In genomic region chr1:209862598-209863498, GRCh38 we compare ENCODE assay signal across 20 cellular contexts. TPM values are rescaled to one million over a fixed set of nuclear protein-coding genes. Genes with fewer than 3 reads are reported as not detected.
DNase-seq lines count a peak whose midpoint lies in the region; ATAC-seq and TF ChIP-seq lines count a peak whose summit lies in the region.
"Had no signal": no experiment of that assay in that cellular context is flagged by ENCODE, and none has a peak within 500 bp of the region (broad histone marks: within the 10 kb centered on the region; RNA-seq: fewer than 3 reads in every experiment).

No MANE protein-coding gene starts in this region.

- no peaks in the 10 kb centered on the region for H3K27me3 Mint-ChIP-seq in WTC11 (ENCODE audit: low read depth)

- H3K36me3 Mint-ChIP-seq in WTC11, result peaks cover 17% of the 10 kb centered on the region

- peaks cover 28% of the 10 kb centered on the region for H3K4me1 ChIP-seq in HUES64 (ENCODE audit: insufficient read depth, low read length)
- peaks cover 33% of the 10 kb centered on the region for H3K4me1 ChIP-seq in iPS-15b (ENCODE audit: control insufficient read depth, insufficient read depth, low read length)
- peaks cover 16% of the 10 kb centered on the region for H3K4me1 ChIP-seq in skeletal muscle satellite cell (ENCODE audit: control insufficient read depth, insufficient read depth, low read length)
- no peaks in the 10 kb centered on the region for H3K4me1 ChIP-seq in ovary (ENCODE audit: insufficient read depth)
- H3K4me1 ChIP-seq: adrenal gland had no signal

- peaks cover 33% of the 10 kb centered on the region for H3K4me1 Mint-ChIP-seq in WTC11

- no peak for TF ChIP-seq CTCF in WTC11 (IDR thresholded peaks at IDR 0.05)
- TF ChIP-seq CTCF in ovary (IDR thresholded peaks at IDR 0.05), result no peak

- peak overlapping the region; percentile 7 for H3K4me2 ChIP-seq in skeletal muscle satellite cell (ENCODE audit: low read length)

- CTCF ChIA-PET in WTC11 (lab: Charles Lee), result interaction anchor here (0.6 to 4.1 kb wide), 6 partner anchors 13 to 511 kb away, joined by 3 to 28 read pairs (median 3); no protein-coding TSS in a partner anchor

- 0 out of 2 replicates have a peak overlapping the region, but pooled peaks have one; percentile 32 for H3K27ac Mint-ChIP-seq in WTC11
- H3K27ac Mint-ChIP-seq: CD8-positive, alpha-beta T cell; T-helper 17 cell had no signal

- ATAC-seq in WTC11, result peak; percentile 86
- ATAC-seq: CD8-positive, alpha-beta T cell; HCT116; left lobe of liver; T-helper 17 cell had no signal

- no peaks in the 10 kb centered on the region for H3K9me3 ChIP-seq in HUES64 (ENCODE audit: insufficient read depth, low read depth, low read length)
- H3K9me3 ChIP-seq in iPS-15b (ENCODE audit: control insufficient read depth, insufficient read depth, low read length), result no peaks in the 10 kb centered on the region
- H3K9me3 ChIP-seq in skeletal muscle satellite cell (replicated peaks; ENCODE audit: low read length), result peaks cover 4% of the 10 kb centered on the region
- no peaks in the 10 kb centered on the region for H3K9me3 ChIP-seq in ovary

- 31% methylated on average over 14 of the region's 14 CpGs for WGBS in HUES64
- WGBS in ovary, 3 donors, result 33 to 52% (median 43%) methylated on average over 14 of the region's 14 CpGs

- H3K27me3 ChIP-seq in HUES64 (ENCODE audit: insufficient read depth, low read length), result 0 out of 2 replicates have a peak, but pooled peaks cover 4% of the 10 kb centered on the region
- no peaks in the 10 kb centered on the region for H3K27me3 ChIP-seq in iPS-15b (ENCODE audit: control insufficient read depth, insufficient read depth, low read length)
- no peaks in the 10 kb centered on the region for H3K27me3 ChIP-seq in skeletal muscle satellite cell (ENCODE audit: control insufficient read depth, insufficient read depth, low read length)
- H3K27me3 ChIP-seq in ovary, result no peaks in the 10 kb centered on the region
- H3K27me3 ChIP-seq: adrenal gland, stomach had no signal

- H3K4me3 Mint-ChIP-seq in WTC11, result peak overlapping the region; percentile 30
- H3K4me3 Mint-ChIP-seq: CD8-positive, alpha-beta T cell; mesothelial cell of epicardium; T-helper 17 cell had no signal

- H3K4me3 ChIP-seq in HUES64 (ENCODE audit: low read length) (0 out of 2 replicates have a peak overlapping the region, but pooled peaks have one; percentile 13), iPS-15b (ENCODE audit: low read depth, low read length) (peak overlapping the region; percentile 10), skeletal muscle satellite cell (ENCODE audit: low read length) (no peak overlapping the region), ovary (no peak overlapping the region)
- H3K4me3 ChIP-seq: adrenal gland, stomach had no signal

- no peaks in the 10 kb centered on the region for H3K36me3 ChIP-seq in HUES64 (ENCODE audit: insufficient read depth, low read length)
- no peaks in the 10 kb centered on the region for H3K36me3 ChIP-seq in iPS-15b (ENCODE audit: control insufficient read depth, insufficient read depth, low read length)
- no peaks in the 10 kb centered on the region for H3K36me3 ChIP-seq in skeletal muscle satellite cell (ENCODE audit: insufficient read depth, low read length)
- H3K36me3 ChIP-seq in ovary, result no peaks in the 10 kb centered on the region
- H3K36me3 ChIP-seq: adrenal gland, stomach, WERI-Rb-1 had no signal

- TF ChIP-seq POLR2A in ovary (IDR thresholded peaks at IDR 0.05), result no peak

- no peak for TF ChIP-seq EP300 in ovary (IDR thresholded peaks at IDR 0.05)

- H3K9me3 Mint-ChIP-seq in WTC11, result peaks cover 21% of the 10 kb centered on the region

- intact Hi-C loops in ovary (cut with DNase I), result loop anchor here (5.0 to 10.0 kb wide), 4 partner anchors 122 to 432 kb away; no protein-coding TSS in a partner anchor

- DNase-seq in WTC11 (ENCODE audit: low spot score), result peak; percentile 33
- DNase-seq in ovary, result no peak
- DNase-seq in activated CD4-positive, alpha-beta T cell treated with anti-CD3 and anti-CD28 coated beads for 48 hours, result no peak
- DNase-seq in NAMALWA (ENCODE audit: low spot score), result no peak
- no peak for DNase-seq in NK-92 (lab: John Stamatoyannopoulos, UW; ENCODE audit: unreplicated experiment)
- DNase-seq: activated CD4-positive, alpha-beta T cell treated with anti-CD3 and anti-CD28 coated beads, Interleukin-2, amount 50 U/mL, for 4 hours; adrenal gland; CD8-positive, alpha-beta T cell; DND-41; NCI-H1436; SIG-M5; stomach; T-helper 17 cell; WERI-Rb-1 had no signal

- H3K27ac ChIP-seq in HUES64 (ENCODE audit: low read depth, low read length) (peak overlapping the region; percentile 9; the same call in 1 of the 2 replicates), ovary (no peak overlapping the region)
- H3K27ac ChIP-seq: adrenal gland, stomach, WERI-Rb-1 had no signal

- POLR2A ChIA-PET in WTC11 (lab: Charles Lee), result no interaction called here

- no peak overlapping the region for H3K9ac ChIP-seq in HUES64 (ENCODE audit: low read depth, low read length)
- H3K9ac ChIP-seq in iPS-15b (ENCODE audit: low read depth, low read length), result peak overlapping the region; percentile 38
- H3K9ac ChIP-seq in skeletal muscle satellite cell (ENCODE audit: low read depth, low read length), result no peak overlapping the region

TF ChIP-seq in WTC11, 78 proteins besides CTCF, POLR2A, EP300 and RAD21 (continues in another document):
- TF ChIP-seq GRHL2 (CRISPR knock-in tag; IDR thresholded peaks at IDR 0.05; ENCODE audit: insufficient replicate concordance, severe bottlenecking) (no peak), IRF2 (CRISPR knock-in tag; IDR thresholded peaks at IDR 0.05; ENCODE audit: borderline replicate concordance, low read depth) (no peak), E2F5 (CRISPR knock-in tag; IDR thresholded peaks at IDR 0.05) (no peak), MXD4 (CRISPR knock-in tag; IDR thresholded peaks at IDR 0.05; ENCODE audit: borderline replicate concordance) (no peak), GABPB1 (CRISPR knock-in tag; IDR thresholded peaks at IDR 0.05) (no peak), NFE2L1 (CRISPR knock-in tag; IDR thresholded peaks at IDR 0.05) (no peak), ZNF232 (CRISPR knock-in tag; IDR thresholded peaks at IDR 0.05) (no peak), ATF6 (CRISPR knock-in tag; IDR thresholded peaks at IDR 0.05) (no peak), FOXJ3 (CRISPR knock-in tag; IDR thresholded peaks at IDR 0.05; ENCODE audit: borderline replicate concordance) (no peak)
- TF ChIP-seq, protein P1, sequence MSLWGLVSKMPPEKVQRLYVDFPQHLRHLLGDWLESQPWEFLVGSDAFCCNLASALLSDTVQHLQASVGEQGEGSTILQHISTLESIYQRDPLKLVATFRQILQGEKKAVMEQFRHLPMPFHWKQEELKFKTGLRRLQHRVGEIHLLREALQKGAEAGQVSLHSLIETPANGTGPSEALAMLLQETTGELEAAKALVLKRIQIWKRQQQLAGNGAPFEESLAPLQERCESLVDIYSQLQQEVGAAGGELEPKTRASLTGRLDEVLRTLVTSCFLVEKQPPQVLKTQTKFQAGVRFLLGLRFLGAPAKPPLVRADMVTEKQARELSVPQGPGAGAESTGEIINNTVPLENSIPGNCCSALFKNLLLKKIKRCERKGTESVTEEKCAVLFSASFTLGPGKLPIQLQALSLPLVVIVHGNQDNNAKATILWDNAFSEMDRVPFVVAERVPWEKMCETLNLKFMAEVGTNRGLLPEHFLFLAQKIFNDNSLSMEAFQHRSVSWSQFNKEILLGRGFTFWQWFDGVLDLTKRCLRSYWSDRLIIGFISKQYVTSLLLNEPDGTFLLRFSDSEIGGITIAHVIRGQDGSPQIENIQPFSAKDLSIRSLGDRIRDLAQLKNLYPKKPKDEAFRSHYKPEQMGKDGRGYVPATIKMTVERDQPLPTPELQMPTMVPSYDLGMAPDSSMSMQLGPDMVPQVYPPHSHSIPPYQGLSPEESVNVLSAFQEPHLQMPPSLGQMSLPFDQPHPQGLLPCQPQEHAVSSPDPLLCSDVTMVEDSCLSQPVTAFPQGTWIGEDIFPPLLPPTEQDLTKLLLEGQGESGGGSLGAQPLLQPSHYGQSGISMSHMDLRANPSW (CRISPR knock-in tag; conservative IDR thresholded peaks at IDR 0.05; ENCODE audit: low read depth), result no peak

RNA-seq across cellular contexts. Expression of gene UTP25, which starts 35.1 kb away (rescaled TPM):
- 5.9 TPM for polyA plus RNA-seq in HUES64 (2013, experiment 1 of 2)
- polyA plus RNA-seq in HUES64 (2013, experiment 2 of 2), result 5.1 TPM
- total RNA-seq in WTC11 (2021) (4.8 to 5.5 TPM (median 5.3 TPM) in 3 replicates), ovary (1 to 10 TPM; 6.0 to 9.9 (median 8.4) TPM)
- 8.5 and 9.1 TPM in 2 replicates for total RNA-seq in skeletal muscle satellite cell (2012; rRNA removed)
- 1 to 10 TPM; 4.3 to 8.1 TPM for polyA plus RNA-seq in ovary

RNA-seq across cellular contexts. Expression of gene IRF6, which starts 56.9 kb away (rescaled TPM):
- polyA plus RNA-seq in HUES64 (2013, experiment 1 of 2), result 1.7 TPM
- 2.3 TPM for polyA plus RNA-seq in HUES64 (2013, experiment 2 of 2)
- total RNA-seq in WTC11 (2021) (16.6 to 17.9 TPM (median 17.2 TPM) in 3 replicates), ovary (10 to 100 TPM in 1 of 7 donors, 1 to 10 TPM in 6; 2.5 to 24.2 (median 5.4) TPM)
- 0.25 TPM in 1 of 2 replicates, not detected in the other for total RNA-seq in skeletal muscle satellite cell (2012; rRNA removed)
- 1 to 10 TPM in 1 of 2 donors, under 1 TPM in 1; 0.80 to 2.5 TPM for polyA plus RNA-seq in ovary

Comparison
In these comparisons a context has a peak if more than half of its experiments do, and no peak if none do; other contexts are left out.
1. H3K4me3 ChIP-seq: peak in HUES64 (single experiment) and iPS-15b (single experiment); none in skeletal muscle satellite cell (single experiment) and ovary (single experiment).